In the genomic region with DNA sequence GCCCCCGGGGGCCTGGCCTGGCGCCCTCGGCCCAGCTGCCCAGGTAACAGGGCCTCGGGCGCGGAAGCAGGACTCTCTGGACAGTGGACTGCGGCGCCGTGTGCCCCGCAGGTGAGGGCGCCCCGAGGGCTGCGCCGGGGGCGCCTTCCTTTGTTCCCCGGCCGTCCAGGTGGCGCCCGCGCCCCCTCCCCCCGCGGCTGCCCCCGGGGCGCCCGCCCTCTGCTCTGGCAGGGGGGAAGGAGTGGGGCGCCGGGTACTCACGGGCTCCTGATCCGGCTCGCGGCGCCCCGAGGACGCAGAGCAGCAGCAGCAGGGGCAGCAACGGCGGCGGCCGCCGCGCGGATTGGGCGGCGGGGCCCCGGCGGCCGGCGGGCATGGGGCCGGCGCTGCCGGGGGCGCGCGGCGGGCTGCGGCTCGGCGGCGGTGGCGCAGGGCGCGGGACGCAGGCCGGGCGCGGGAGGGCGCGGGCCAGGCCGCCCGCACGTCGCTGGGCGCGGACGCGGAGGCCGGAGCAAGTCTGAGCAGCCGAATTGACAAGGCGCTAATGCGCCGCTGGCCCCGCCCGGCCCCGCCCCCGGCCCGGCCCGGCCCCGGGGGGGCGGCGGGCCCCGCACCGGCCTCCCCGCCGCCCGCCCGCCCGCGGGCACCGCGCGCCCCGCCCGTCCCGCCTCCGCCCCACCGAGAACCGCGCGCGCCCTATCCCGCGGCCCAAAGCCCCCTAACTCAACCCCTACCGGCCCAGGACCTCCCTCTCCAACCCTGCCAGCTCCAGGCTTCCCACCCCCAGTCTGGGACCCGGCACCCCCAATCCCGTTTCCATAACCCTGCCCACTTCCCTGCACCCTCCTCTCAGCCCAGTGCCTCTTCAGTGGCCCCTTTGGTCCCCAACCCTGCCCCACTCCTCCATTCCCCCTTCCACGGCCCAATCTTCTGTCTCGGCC, we compare ENCODE assay signal across 10 cellular contexts. TPM values are rescaled to one million over a fixed set of nuclear protein-coding genes. Genes with fewer than 3 reads are reported as not detected.
DNase-seq lines count a peak whose midpoint lies in the region; ATAC-seq and TF ChIP-seq lines count a peak whose summit lies in the region.
"Had no signal": no experiment of that assay in that cellular context is flagged by ENCODE, and none has a peak within 500 bp of the region (broad histone marks: within the 10 kb centered on the region; RNA-seq: fewer than 3 reads in every experiment).

A gene with protein sequence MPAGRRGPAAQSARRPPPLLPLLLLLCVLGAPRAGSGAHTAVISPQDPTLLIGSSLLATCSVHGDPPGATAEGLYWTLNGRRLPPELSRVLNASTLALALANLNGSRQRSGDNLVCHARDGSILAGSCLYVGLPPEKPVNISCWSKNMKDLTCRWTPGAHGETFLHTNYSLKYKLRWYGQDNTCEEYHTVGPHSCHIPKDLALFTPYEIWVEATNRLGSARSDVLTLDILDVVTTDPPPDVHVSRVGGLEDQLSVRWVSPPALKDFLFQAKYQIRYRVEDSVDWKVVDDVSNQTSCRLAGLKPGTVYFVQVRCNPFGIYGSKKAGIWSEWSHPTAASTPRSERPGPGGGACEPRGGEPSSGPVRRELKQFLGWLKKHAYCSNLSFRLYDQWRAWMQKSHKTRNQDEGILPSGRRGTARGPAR (minus strand): TSS at position 519 of the 941 bp plus-strand sequence. CDS start 143 bp downstream, at position 376.

- H3K4me1 ChIP-seq in Caco-2 = peaks cover 26% of the 10 kb centered on the region

- H3K36me3 Mint-ChIP-seq in Caco-2 (ENCODE audit: insufficient read depth, unreplicated experiment) = no peaks in the 10 kb centered on the region
- peaks cover 15% of the 10 kb centered on the region for H3K36me3 Mint-ChIP-seq in T-helper 17 cell (ENCODE audit: low read depth)
- H3K36me3 Mint-ChIP-seq: activated naive CD8-positive, alpha-beta T cell treated with anti-CD3 and anti-CD28 coated beads, Interleukin-2, amount 10 ng/mL, durations not matched to agents 7 days and 5 days had no signal

- BruUV-seq in Caco-2 (replicated peaks; lab: Mats Ljungman, UMichigan) = no TSS peak

- TF ChIP-seq CTCF in Caco-2 (IDR thresholded peaks at IDR 0.05; ENCODE audit: insufficient read depth in 1 of 2, low read depth in 1 of 2, low read length in 1 of 2, severe bottlenecking in 1 of 2, unreplicated experiment in 1 of 2) = no peak

- CTCF ChIA-PET in Caco-2 (lab: Charles Lee) = interaction anchor here (0.7 kb wide), 1 partner anchor 9 kb away, joined by 3 read pairs; no protein-coding TSS in a partner anchor

- intact Hi-C loops in Caco-2 (cut with micrococcal nuclease; ENCODE audit: unreplicated experiment) (loop anchor here (1.0 kb wide), 1 partner anchor 13 kb away; no protein-coding TSS in a partner anchor), Right ventricle myocardium superior (cut with DNase I) (no loop called here), sciatic nerve (cut with DNase I) (no loop called here)

- peaks cover 9% of the 10 kb centered on the region for H3K27me3 ChIP-seq in Caco-2 (replicated peaks; ENCODE audit: control insufficient read depth, insufficient read depth, low read length)

- H3K9me3 ChIP-seq in Caco-2 (no peaks in the 10 kb centered on the region), T-helper 17 cell (ENCODE audit: control insufficient read depth, low read length, poor library complexity, severe bottlenecking) (no peaks in the 10 kb centered on the region)

- H3K27me3 Mint-ChIP-seq in Caco-2 (ENCODE audit: insufficient read depth, unreplicated experiment) = peaks cover 29% of the 10 kb centered on the region
- peaks cover 65% of the 10 kb centered on the region for H3K27me3 Mint-ChIP-seq in T-helper 17 cell

- H3K4me3 ChIP-seq in Caco-2 (ENCODE audit: low read depth, low read length) = peak within 1 kb of the TSS; percentile 23

- no peaks in the 10 kb centered on the region for H3K36me3 ChIP-seq in Caco-2 (ENCODE audit: control insufficient read depth, insufficient read depth, low read length)

- no peak for DNase-seq in Caco-2
- no peak for DNase-seq in T-helper 17 cell
- DNase-seq in Right ventricle myocardium superior = no peak
- DNase-seq in sciatic nerve (ENCODE audit: low spot score) = no peak
- DNase-seq in activated CD4-positive, alpha-beta T cell treated with anti-CD3 and anti-CD28 coated beads for 48 hours = no peak
- DNase-seq: activated naive CD8-positive, alpha-beta T cell treated with anti-CD3 and anti-CD28 coated beads, Interleukin-2, amount 10 ng/mL, durations not matched to agents 7 days and 5 days; NCI-H2081 treated with DMSO at 0.1 percent for 48 hours had no signal

- H3K27ac Mint-ChIP-seq in Caco-2 (ENCODE audit: unreplicated experiment) (no peak within 1 kb of the TSS), T-helper 17 cell (no peak within 1 kb of the TSS)
- H3K27ac Mint-ChIP-seq: activated naive CD8-positive, alpha-beta T cell treated with anti-CD3 and anti-CD28 coated beads, Interleukin-2, amount 10 ng/mL, durations not matched to agents 7 days and 5 days had no signal

- H3K9me3 Mint-ChIP-seq in Caco-2 (ENCODE audit: unreplicated experiment) = no peaks in the 10 kb centered on the region
- H3K9me3 Mint-ChIP-seq: activated naive CD8-positive, alpha-beta T cell treated with anti-CD3 and anti-CD28 coated beads, Interleukin-2, amount 10 ng/mL, durations not matched to agents 7 days and 5 days had no signal

- peaks cover 14% of the 10 kb centered on the region for H3K4me1 Mint-ChIP-seq in Caco-2 (ENCODE audit: low read depth, unreplicated experiment)
- H3K4me1 Mint-ChIP-seq in T-helper 17 cell = peaks cover 24% of the 10 kb centered on the region

- H3K4me3 Mint-ChIP-seq in Caco-2 (ENCODE audit: unreplicated experiment) = peak within 1 kb of the TSS; percentile 66
- H3K4me3 Mint-ChIP-seq in T-helper 17 cell = peak within 1 kb of the TSS; percentile 61
- H3K4me3 Mint-ChIP-seq: activated naive CD8-positive, alpha-beta T cell treated with anti-CD3 and anti-CD28 coated beads, Interleukin-2, amount 10 ng/mL, durations not matched to agents 7 days and 5 days had no signal

- POLR2A ChIA-PET in Caco-2 (lab: Charles Lee) = no interaction called here

- ATAC-seq in T-helper 17 cell (no peak), Right ventricle myocardium superior (ENCODE audit: poor library complexity) (no peak), sciatic nerve (peak; percentile 8), GM21447 (IDR thresholded peaks at IDR 0.05; ENCODE audit: unreplicated experiment) (no peak), GM21528 (IDR thresholded peaks at IDR 0.05; ENCODE audit: low FRiP score, unreplicated experiment) (no peak), GM18867 (IDR thresholded peaks at IDR 0.05; ENCODE audit: unreplicated experiment) (no peak)

RNA-seq across cellular contexts. Expression of the gene that starts here (rescaled TPM):
- 0.61 and 2.6 TPM in 2 replicates for total RNA-seq in Caco-2 (2022)
- total RNA-seq in T-helper 17 cell = not detected
- 20.6 TPM for total RNA-seq in Right ventricle myocardium superior
- 4.5 TPM for total RNA-seq in sciatic nerve
- total RNA-seq: activated naive CD8-positive, alpha-beta T cell treated with anti-CD3 and anti-CD28 coated beads, Interleukin-2, amount 10 ng/mL, durations not matched to agents 7 days and 5 days had no signal
